25 cellular contexts compared by ENCODE assay signal in genomic region chr11:94760296-94760695, GRCh38.
"Had no signal": no experiment of that assay in that cellular context is flagged by ENCODE, and none has a peak within 500 bp of the region (broad histone marks: within the 10 kb centered on the region; RNA-seq: fewer than 3 reads in every experiment).

No MANE protein-coding gene starts in this region.

- H3K36me3 ChIP-seq: colonic mucosa, esophagus squamous epithelium, heart right ventricle, left lung, lower lobe of right lung had no signal

- DNase-seq: colonic mucosa; cortex of kidney; effector CD8-positive, alpha-beta T cell; effector memory CD8-positive, alpha-beta T cell; endodermal cell; erythroblast; esophagus squamous epithelium; foreskin keratinocyte; glutamatergic neuron; head of caudate nucleus; heart right ventricle; hippocampal formation; left cardiac atrium; left lung; left ventricle myocardium superior; lower lobe of right lung; mesenchymal stem cell; midbrain; naive thymus-derived CD4-positive, alpha-beta T cell had no signal

- H3K27me3 ChIP-seq: colonic mucosa, esophagus squamous epithelium, foreskin keratinocyte, heart right ventricle, left lung had no signal

- H3K27ac ChIP-seq: colonic mucosa, epithelial cell of prostate, esophagus squamous epithelium, foreskin keratinocyte, heart right ventricle, left lung, lower lobe of right lung had no signal

- H3K9me3 ChIP-seq: colonic mucosa, esophagus squamous epithelium, heart right ventricle, left lung, lower lobe of right lung had no signal

- FAIRE-seq: endometrium, frontal cortex, islet of Langerhans, keratinocyte had no signal

- ATAC-seq: effector memory CD8-positive, alpha-beta T cell; esophagus mucosa; foreskin keratinocyte; heart right ventricle; left cardiac atrium; left lung; left ventricle myocardium superior; lower lobe of right lung; naive thymus-derived CD4-positive, alpha-beta T cell had no signal

- H3K4me3 ChIP-seq: colonic mucosa, esophagus squamous epithelium, heart right ventricle, left lung, lower lobe of right lung had no signal

- H3K4me1 ChIP-seq: colonic mucosa, left lung, lower lobe of right lung had no signal
